In genomic region chr15:74415966-74416916, GRCh38 we compare ENCODE assay signal across 2 cellular contexts.
TF ChIP-seq lines count a peak whose summit lies in the region.

No MANE protein-coding gene starts in this region.

TF ChIP-seq in H1, 55 proteins besides CTCF, POLR2A, EP300 and RAD21:
- TF ChIP-seq JUND (IDR thresholded peaks at IDR 0.05; ENCODE audit: low read length) (no peak), CHD2 (IDR thresholded peaks at IDR 0.05; ENCODE audit: low read length) (no peak), EGR1 (IDR thresholded peaks at IDR 0.05; ENCODE audit: borderline replicate concordance, low read depth, low read length) (no peak), CHD7 (IDR thresholded peaks at IDR 0.05; ENCODE audit: insufficient replicate concordance, low read length) (no peak), BRCA1 (IDR thresholded peaks at IDR 0.05; ENCODE audit: low read depth, low read length) (no peak), E2F6 (IDR thresholded peaks at IDR 0.05) (no peak)

TF ChIP-seq in HEK293T, 16 proteins besides CTCF, POLR2A, EP300 and RAD21:
- TF ChIP-seq CTBP1 (IDR thresholded peaks at IDR 0.05; ENCODE audit: borderline replicate concordance) = no peak
- TF ChIP-seq HDGF (IDR thresholded peaks at IDR 0.05; ENCODE audit: borderline replicate concordance) = no peak
- no peak for TF ChIP-seq ELF4 (IDR thresholded peaks at IDR 0.05)
- no peak for TF ChIP-seq FOXM1 (IDR thresholded peaks at IDR 0.05; ENCODE audit: borderline replicate concordance)
- no peak for TF ChIP-seq SUZ12 (IDR thresholded peaks at IDR 0.05)
- TF ChIP-seq NFRKB (IDR thresholded peaks at IDR 0.05) = no peak
- no peak for TF ChIP-seq LEF1 (IDR thresholded peaks at IDR 0.05; ENCODE audit: borderline replicate concordance)
- TF ChIP-seq SP1 (IDR thresholded peaks at IDR 0.05) = no peak
- TF ChIP-seq PKNOX1 (IDR thresholded peaks at IDR 0.05) = no peak
- TF ChIP-seq FOXA1 (IDR thresholded peaks at IDR 0.05) = no peak
- TF ChIP-seq TARDBP (IDR thresholded peaks at IDR 0.05) = no peak
- TF ChIP-seq ZNF384 (IDR thresholded peaks at IDR 0.05) = no peak
- no peak for TF ChIP-seq FOXK2 (IDR thresholded peaks at IDR 0.05)
